In genomic region chr2:143467011-143467410, GRCh38 we compare ENCODE assay signal across 1 cellular context.
TF ChIP-seq lines count a peak whose summit lies in the region.

No MANE protein-coding gene starts in this region.

TF ChIP-seq in SK-N-SH, 30 proteins besides CTCF, POLR2A, EP300 and RAD21 (continued from another document):
- no peak for TF ChIP-seq RFX5 (IDR thresholded peaks at IDR 0.05; ENCODE audit: low read length)
- no peak for TF ChIP-seq FOSL2 (IDR thresholded peaks at IDR 0.05; ENCODE audit: borderline replicate concordance, low read depth)
- TF ChIP-seq TEAD4 (IDR thresholded peaks at IDR 0.05; ENCODE audit: borderline replicate concordance, insufficient read depth): no peak
- TF ChIP-seq ELF1 (IDR thresholded peaks at IDR 0.05): no peak
- no peak for TF ChIP-seq EZH2phosphoT487 (IDR thresholded peaks at IDR 0.05; ENCODE audit: borderline replicate concordance, low read depth)
- TF ChIP-seq MEF2A (IDR thresholded peaks at IDR 0.05; ENCODE audit: borderline replicate concordance, low read depth): no peak
